Comparison of ENCODE assay signal across 35 cellular contexts in genomic region chr3:119751423-119751822, GRCh38. TPM values are rescaled to one million over a fixed set of nuclear protein-coding genes. Genes with fewer than 3 reads are reported as not detected.
"Had no signal": no experiment of that assay in that cellular context is flagged by ENCODE, and none has a peak within 500 bp of the region (broad histone marks: within the 10 kb centered on the region; RNA-seq: fewer than 3 reads in every experiment).

No MANE protein-coding gene starts in this region.

- DNase-seq: activated CD4-positive, alpha-beta memory T cell treated with anti-CD3 and anti-CD28 coated beads for 36 hours; activated CD4-positive, alpha-beta T cell treated with anti-CD3 and anti-CD28 coated beads, Interleukin-2, amount 10 ng/mL, durations not matched to agents 24 days and 14 days; activated CD4-positive, CD25-positive, alpha-beta regulatory T cell treated with anti-CD3 and anti-CD28 coated beads, Interleukin-2, amount 50 U/mL, for 72 hours; activated CD8-positive, alpha-beta memory T cell treated with anti-CD3 and anti-CD28 coated beads, Interleukin-2, amount 50 U/mL, for 4 hours; activated naive CD8-positive, alpha-beta T cell treated with anti-CD3 and anti-CD28 coated beads, Interleukin-2, amount 50 U/mL, for 24 hours; activated T-cell treated with anti-CD3 and anti-CD28 coated beads, Interleukin-2, amount 50 U/mL, for 48 hours; body of pancreas; effector CD4-positive, alpha-beta T cell; esophagus squamous epithelium; gastrocnemius medialis; head of caudate nucleus; hippocampal formation; left cardiac atrium; left ventricle myocardium superior; mammary epithelial cell; naive B cell; nephron progenitor cell; pancreas; stimulated activated CD4-positive, alpha-beta T cell treated with anti-CD3 and anti-CD28 coated beads, Interleukin-1b, Interleukin-23, amount 100 ng/mL, for 48 hours; stimulated activated CD4-positive, alpha-beta T cell treated with anti-CD3 and anti-CD28 coated beads, Interleukin-4, amount 100 ng/mL, for 4 hours; stimulated activated CD8-positive, alpha-beta memory T cell treated with anti-CD3 and anti-CD28 coated beads, Interleukin-4, amount 100 ng/mL, for 48 hours; stimulated activated naive CD8-positive, alpha-beta T cell treated with anti-CD3 and anti-CD28 coated beads, Interleukin-15, amount 100 ng/mL, for 72 hours; T-helper 2 cell; thyroid gland; upper lobe of right lung had no signal

- H3K9me3 Mint-ChIP-seq: activated T-helper 2 cell treated with anti-CD3 and anti-CD28 coated beads, Interferon-gamma antibody, Interleukin-2, Interleukin-4, amounts not matched to agents 10 μg/mL and 5 μg/mL and 100 μg/mL, durations not matched to agents 14 hours and 24 hours and 36 hours had no signal

- ATAC-seq: activated naive CD8-positive, alpha-beta T cell treated with anti-CD3 and anti-CD28 coated beads, Interleukin-2, amount 50 U/mL, for 24 hours; body of pancreas; gastrocnemius medialis; left cardiac atrium; left ventricle myocardium superior; pancreas; stimulated activated memory B cell treated with anti-CD40 and anti-IgM and Interleukin-4, amounts not matched to agents 10 μg/mL and 1 μg/mL and 100 μg/mL, for 72 hours; stimulated activated naive CD8-positive, alpha-beta T cell treated with anti-CD3 and anti-CD28 coated beads, Interleukin-15, amount 100 ng/mL, for 72 hours; upper lobe of right lung had no signal

- H3K27me3 Mint-ChIP-seq: dendritic cell treated with granulocyte-macrophage colony-stimulating factor and Interleukin-4, amounts not matched to agents 40 ng/mL and 50 ng/mL, for 4 days had no signal

- H3K4me1 Mint-ChIP-seq: activated CD4-positive, alpha-beta T cell treated with anti-CD3 and anti-CD28 coated beads, Interleukin-2, amount 10 ng/mL, durations not matched to agents 24 days and 14 days; activated naive CD4-positive, alpha-beta T cell treated with anti-CD3 and anti-CD28 coated beads, Interleukin-2, amount 50 U/mL, for 24 hours; activated naive CD8-positive, alpha-beta T cell treated with anti-CD3 and anti-CD28 coated beads, Interleukin-2, amount 50 U/mL, for 24 hours; mesothelial cell of epicardium; naive B cell; nephron progenitor cell; stimulated activated memory B cell treated with anti-CD40 and anti-IgM and Interleukin-4, amounts not matched to agents 10 μg/mL and 1 μg/mL and 100 μg/mL, for 72 hours; stimulated activated naive CD8-positive, alpha-beta T cell treated with anti-CD3 and anti-CD28 coated beads, Interleukin-15, amount 100 ng/mL, for 72 hours had no signal

- H3K4me2 ChIP-seq: smooth muscle cell had no signal

- H3K4me1 ChIP-seq: body of pancreas, esophagus squamous epithelium, gastrocnemius medialis, pancreas, prostate gland, thyroid gland, upper lobe of right lung had no signal

- H3K27ac ChIP-seq: body of pancreas, epithelial cell of prostate, esophagus squamous epithelium, gastrocnemius medialis, neutrophil, pancreas, prostate gland, thyroid gland, upper lobe of right lung had no signal

- H3K9me3 ChIP-seq: gastrocnemius medialis, neutrophil, pancreas, prostate gland, thyroid gland, upper lobe of right lung had no signal

- H3K36me3 Mint-ChIP-seq: activated CD4-positive, alpha-beta memory T cell treated with anti-CD3 and anti-CD28 coated beads for 36 hours; activated naive CD4-positive, alpha-beta T cell treated with anti-CD3 and anti-CD28 coated beads, Interleukin-2, amount 50 U/mL, for 24 hours; stimulated activated memory B cell treated with anti-CD40 and anti-IgM and Interleukin-4, amounts not matched to agents 10 μg/mL and 1 μg/mL and 100 μg/mL, for 72 hours had no signal

- H3K4me3 Mint-ChIP-seq: activated CD4-positive, alpha-beta memory T cell treated with anti-CD3 and anti-CD28 coated beads for 36 hours; activated CD4-positive, alpha-beta T cell treated with anti-CD3 and anti-CD28 coated beads, Interleukin-2, amount 10 ng/mL, durations not matched to agents 24 days and 14 days; activated naive CD4-positive, alpha-beta T cell treated with anti-CD3 and anti-CD28 coated beads, Interleukin-2, amount 50 U/mL, for 24 hours; activated naive CD8-positive, alpha-beta T cell treated with anti-CD3 and anti-CD28 coated beads, Interleukin-2, amount 50 U/mL, for 24 hours; dendritic cell treated with granulocyte-macrophage colony-stimulating factor and Interleukin-4, amounts not matched to agents 40 ng/mL and 50 ng/mL, for 4 days; mesothelial cell of epicardium; naive B cell; nephron progenitor cell; stimulated activated memory B cell treated with anti-CD40 and anti-IgM and Interleukin-4, amounts not matched to agents 10 μg/mL and 1 μg/mL and 100 μg/mL, for 72 hours; stimulated activated naive CD8-positive, alpha-beta T cell treated with anti-CD3 and anti-CD28 coated beads, Interleukin-15, amount 100 ng/mL, for 72 hours had no signal

- H3K27me3 ChIP-seq: body of pancreas, esophagus squamous epithelium, gastrocnemius medialis, neutrophil, pancreas, thyroid gland, upper lobe of right lung had no signal

- H3K27ac Mint-ChIP-seq: activated CD4-positive, alpha-beta memory T cell treated with anti-CD3 and anti-CD28 coated beads for 36 hours; activated CD4-positive, alpha-beta T cell treated with anti-CD3 and anti-CD28 coated beads, Interleukin-2, amount 10 ng/mL, durations not matched to agents 24 days and 14 days; activated naive CD4-positive, alpha-beta T cell treated with anti-CD3 and anti-CD28 coated beads, Interleukin-2, amount 50 U/mL, for 24 hours; activated naive CD8-positive, alpha-beta T cell treated with anti-CD3 and anti-CD28 coated beads, Interleukin-2, amount 50 U/mL, for 24 hours; activated T-helper 2 cell treated with anti-CD3 and anti-CD28 coated beads, Interferon-gamma antibody, Interleukin-2, Interleukin-4, amounts not matched to agents 10 μg/mL and 5 μg/mL and 100 μg/mL, durations not matched to agents 14 hours and 24 hours and 36 hours; dendritic cell treated with granulocyte-macrophage colony-stimulating factor and Interleukin-4, amounts not matched to agents 40 ng/mL and 50 ng/mL, for 4 days; mesothelial cell of epicardium; naive B cell; nephron progenitor cell; stimulated activated memory B cell treated with anti-CD40 and anti-IgM and Interleukin-4, amounts not matched to agents 10 μg/mL and 1 μg/mL and 100 μg/mL, for 72 hours; stimulated activated naive CD8-positive, alpha-beta T cell treated with anti-CD3 and anti-CD28 coated beads, Interleukin-15, amount 100 ng/mL, for 72 hours had no signal

- H3K4me3 ChIP-seq: body of pancreas, esophagus squamous epithelium, gastrocnemius medialis, pancreas, prostate gland, smooth muscle cell, thyroid gland, upper lobe of right lung had no signal

- H3K36me3 ChIP-seq: gastrocnemius medialis, neutrophil, prostate gland, upper lobe of right lung had no signal

RNA-seq across cellular contexts. Expression of gene NR1I2, which starts 30.5 kb away (rescaled TPM):
- total RNA-seq: esophagus squamous epithelium, mammary epithelial cell, smooth muscle cell, upper lobe of right lung had no signal
- polyA plus RNA-seq: keratinocyte, mammary epithelial cell, smooth muscle cell had no signal

RNA-seq across cellular contexts. Expression of gene CFAP91, which starts 48.6 kb away (rescaled TPM):
- total RNA-seq: activated T-helper 2 cell treated with anti-CD3 and anti-CD28 coated beads, Interferon-gamma antibody, Interleukin-2, Interleukin-4, amounts not matched to agents 10 μg/mL and 5 μg/mL and 100 μg/mL, durations not matched to agents 14 hours and 24 hours and 36 hours; smooth muscle cell had no signal
- polyA plus RNA-seq: keratinocyte had no signal
